ENCODE assay signal across 19 cellular contexts in genomic region chr14:61839452-61839851, GRCh38. TPM values are rescaled to one million over a fixed set of nuclear protein-coding genes. Genes with fewer than 3 reads are reported as not detected.
DNase-seq lines count a peak whose midpoint lies in the region; ATAC-seq lines count a peak whose summit lies in the region.
"Had no signal": no experiment of that assay in that cellular context is flagged by ENCODE, and none has a peak within 500 bp of the region (broad histone marks: within the 10 kb centered on the region; RNA-seq: fewer than 3 reads in every experiment).

No MANE protein-coding gene starts in this region.

- DNase-seq in EH (ENCODE audit: low read depth) (peak; percentile 88), M059J (ENCODE audit: low read depth) (peak; percentile 41), dermis blood vessel endothelial cell (peak; percentile 88), lung microvascular endothelial cell (ENCODE audit: low read depth in 2 of 2) (peak; percentile 92 to 94), aorta (no peak), NCI-H774 (lab: John Stamatoyannopoulos, UW) (no peak), NCI-H748 treated with DMSO at 0.1 percent for 48 hours (lab: John Stamatoyannopoulos, UW) (no peak)
- DNase-seq: activated CD4-positive, alpha-beta T cell treated with anti-CD3 and anti-CD28 coated beads, Interleukin-2, amount 10 ng/mL, durations not matched to agents 24 days and 14 days; activated CD8-positive, alpha-beta memory T cell treated with anti-CD3 and anti-CD28 coated beads, Interleukin-2, amount 50 U/mL, for 48 hours; activated gamma-delta T cell treated with Interleukin-2 at 50 U/mL for 16 hours; NCI-H1436 treated with DMSO at 0.1 percent for 48 hours; stimulated activated naive B cell treated with anti-CD40 and anti-IgM and Interleukin-4, amounts not matched to agents 10 μg/mL and 1 μg/mL and 100 μg/mL, for 72 hours had no signal

- H3K4me1 ChIP-seq in aorta (ENCODE audit: control insufficient read depth in 1 of 2, insufficient read depth in 2 of 2, low read length in 2 of 2): no peaks in the 10 kb centered on the region
- H3K4me1 ChIP-seq: tibial nerve had no signal

- no peak overlapping the region for H3K4me3 ChIP-seq in aorta (ENCODE audit: low read length in 2 of 2)
- H3K4me3 ChIP-seq: coronary artery, tibial nerve had no signal

- intact Hi-C loops in aorta (cut with DNase I): loop anchor here (10.0 kb wide), 2 partner anchors 65 to 555 kb away; partner anchors contain the start of gene TMEM30B (in 1 of the 2)

- ATAC-seq in GM18873 (IDR thresholded peaks at IDR 0.05; ENCODE audit: low FRiP score, unreplicated experiment) (no peak), aorta (ENCODE audit: low FRiP score) (no peak)
- ATAC-seq: Panc1; stimulated activated naive B cell treated with anti-CD40 and anti-IgM and Interleukin-4, amounts not matched to agents 10 μg/mL and 1 μg/mL and 100 μg/mL, for 72 hours had no signal

- no peaks in the 10 kb centered on the region for H3K27me3 ChIP-seq in aorta (ENCODE audit: control insufficient read depth in 1 of 2, insufficient read depth in 2 of 2, low read length in 1 of 2)
- H3K27me3 ChIP-seq: tibial nerve had no signal

- WGBS in aorta, 2 donors: 25% methylated on average over 4 of the region's 4 CpGs

- no peaks in the 10 kb centered on the region for H3K9me3 ChIP-seq in aorta (ENCODE audit: control insufficient read depth, low read length)
- H3K9me3 ChIP-seq: neutrophil, tibial nerve had no signal

- no peak overlapping the region for H3K27ac ChIP-seq in aorta (ENCODE audit: low read depth in 1 of 2, low read length in 2 of 2)
- H3K27ac ChIP-seq: coronary artery, neutrophil, tibial nerve had no signal

- H3K36me3 ChIP-seq in aorta (ENCODE audit: control insufficient read depth in 1 of 2, insufficient read depth in 2 of 2, low read length in 1 of 2): no peaks in the 10 kb centered on the region
- H3K36me3 ChIP-seq: neutrophil, tibial nerve had no signal

RNA-seq across cellular contexts. Expression of gene SYT16, which starts 26.9 kb away (rescaled TPM):
- total RNA-seq in M059J (2014; rRNA removed; shearing (Covaris generic)): 0.22 and 0.71 TPM in 2 replicates
- 0.17 and 0.79 TPM in 2 replicates for total RNA-seq in dermis blood vessel endothelial cell
- total RNA-seq in lung microvascular endothelial cell: 0.40 and 0.44 TPM in 2 replicates
- total RNA-seq in aorta: not detected
- polyA plus RNA-seq in aorta: 1 to 10 TPM in 1 of 2 donors, under 1 TPM in 1; 0.23 to 1.6 TPM
- total RNA-seq: activated CD4-positive, alpha-beta T cell treated with anti-CD3 and anti-CD28 coated beads, Interleukin-2, amount 10 ng/mL, durations not matched to agents 24 days and 14 days; HT-29 had no signal
- polyA plus RNA-seq: liver had no signal

Comparison
In these comparisons a context has a peak if more than half of its experiments do, and no peak if none do; other contexts are left out.
1. DNase-seq: peak in EH (single experiment), M059J (single experiment), dermis blood vessel endothelial cell (single experiment) and lung microvascular endothelial cell (2 of 2); none in aorta (0 of 2), NCI-H774 (single experiment) and NCI-H748 treated with DMSO at 0.1 percent for 48 hours (single experiment).